In genomic region chr14:76958975-76959710, GRCh38 we compare ENCODE assay signal across 8 cellular contexts.
A peak's percentile ranks its signal among the peaks of the same experiment; 100 is the strongest.
DNase-seq lines count a peak whose midpoint lies in the region; ATAC-seq and TF ChIP-seq lines count a peak whose summit lies in the region.

No MANE protein-coding gene starts in this region.

- H3K4me3 Mint-ChIP-seq in CD8-positive, alpha-beta memory T cell = peak overlapping the region in 2 of 7 donors; percentile 6 to 41

- TF ChIP-seq CTCF in Panc1 (IDR thresholded peaks at IDR 0.05) (no peak), fibroblast of the aortic adventitia (IDR thresholded peaks at IDR 0.05; ENCODE audit: insufficient read depth, low read length) (no peak), suprapubic skin (IDR thresholded peaks at IDR 0.05) (no peak)

- peaks cover 0 to 1% (median 0%) of the 10 kb centered on the region in 3 donors for H3K36me3 Mint-ChIP-seq in CD8-positive, alpha-beta memory T cell

- no peak for TF ChIP-seq POLR2A in suprapubic skin (IDR thresholded peaks at IDR 0.05)

- H3K27ac Mint-ChIP-seq in CD8-positive, alpha-beta memory T cell = peak overlapping the region; percentile 78 to 99 (median 96)

- POLR2A ChIA-PET in CD8-positive, alpha-beta memory T cell (lab: Charles Lee) = no interaction called here
- POLR2A ChIA-PET in Panc1 (lab: Charles Lee) = interaction anchor here (0.6 kb wide), 1 partner anchor 74 kb away, joined by 5 read pairs; no protein-coding TSS in a partner anchor

- in situ Hi-C loops in Panc1 (cut with HindIII; ENCODE audit: low pct_unique_long_range_greater_than_20kb, low sequenced_read_pairs) = no loop called here

- H3K9me3 ChIP-seq in CD8-positive, alpha-beta memory T cell (ENCODE audit: low read length) = no peaks in the 10 kb centered on the region
- no peaks in the 10 kb centered on the region for H3K9me3 ChIP-seq in Panc1 (ENCODE audit: control insufficient read depth, insufficient read depth, low read depth, low read length)
- H3K9me3 ChIP-seq in suprapubic skin = no peaks in the 10 kb centered on the region

- no TSS peak for BruUV-seq in Panc1 (replicated peaks; lab: Mats Ljungman, UMichigan)

- H3K27me3 ChIP-seq in CD8-positive, alpha-beta memory T cell (ENCODE audit: insufficient read depth, low read length, poor library complexity, severe bottlenecking) = no peaks in the 10 kb centered on the region
- H3K27me3 ChIP-seq in Panc1 (ENCODE audit: control insufficient read depth, insufficient read depth, low read length) = no peaks in the 10 kb centered on the region
- no peaks in the 10 kb centered on the region for H3K27me3 ChIP-seq in suprapubic skin

- no peak overlapping the region for H3K27ac ChIP-seq in CD8-positive, alpha-beta memory T cell (ENCODE audit: low read depth, low read length)
- H3K27ac ChIP-seq in Panc1 (ENCODE audit: low read length) (peak overlapping the region; percentile 98), suprapubic skin (peak overlapping the region; percentile 36), substantia nigra (ENCODE audit: low read depth, low read length, poor library complexity, severe bottlenecking) (no peak overlapping the region)

- no peaks in the 10 kb centered on the region for H3K27me3 Mint-ChIP-seq in CD8-positive, alpha-beta memory T cell

- CTCF ChIA-PET in CD8-positive, alpha-beta memory T cell (lab: Charles Lee) = interaction anchor here (1.7 to 2.3 kb wide), 2 partner anchors 68 to 94 kb away, joined by 9 to 11 read pairs; no protein-coding TSS in a partner anchor
- CTCF ChIA-PET in Panc1 (lab: Charles Lee) = interaction anchor here (0.6 kb wide), 1 partner anchor 118 kb away, joined by 4 read pairs; no protein-coding TSS in a partner anchor

- no peak for DNase-seq in CD8-positive, alpha-beta memory T cell
- no peak for DNase-seq in Panc1 (ENCODE audit: low read depth, low spot score)
- peak; percentile 25 for DNase-seq in fibroblast of the aortic adventitia (ENCODE audit: low read depth)
- no peak for DNase-seq in suprapubic skin (ENCODE audit: low spot score in 2 of 2)
- no peak for DNase-seq in HT-29 (ENCODE audit: low spot score)
- DNase-seq in nucleus accumbens (lab: John Stamatoyannopoulos, UW) = no peak
- DNase-seq in substantia nigra (lab: John Stamatoyannopoulos, UW) = no peak

- no peak overlapping the region for H3K4me3 ChIP-seq in CD8-positive, alpha-beta memory T cell (ENCODE audit: low read length)
- H3K4me3 ChIP-seq in Panc1 (ENCODE audit: low read depth in 2 of 2, low read length in 2 of 2) = no peak overlapping the region
- H3K4me3 ChIP-seq in fibroblast of the aortic adventitia (ENCODE audit: low read depth, low read length) = no peak overlapping the region
- H3K4me3 ChIP-seq in suprapubic skin = no peak overlapping the region

- TF ChIP-seq EP300 in suprapubic skin (IDR thresholded peaks at IDR 0.05) = no peak

- WGBS in suprapubic skin = 81% methylated on average over 8 of the region's 8 CpGs

- ATAC-seq in GM21360 (IDR thresholded peaks at IDR 0.05; ENCODE audit: unreplicated experiment) = peak; percentile 17
- ATAC-seq in Panc1 = no peak; the same call in 1 of the 2 replicates

- no peaks in the 10 kb centered on the region for H3K9me3 Mint-ChIP-seq in CD8-positive, alpha-beta memory T cell

- no peaks in the 10 kb centered on the region for H3K36me3 ChIP-seq in CD8-positive, alpha-beta memory T cell (ENCODE audit: insufficient read depth, low read length)
- no peaks in the 10 kb centered on the region for H3K36me3 ChIP-seq in Panc1 (ENCODE audit: control insufficient read depth, insufficient read depth, low read length)
- H3K36me3 ChIP-seq in suprapubic skin = no peaks in the 10 kb centered on the region

- H3K4me1 ChIP-seq in CD8-positive, alpha-beta memory T cell (ENCODE audit: insufficient read depth, low read length) = peaks cover 65% of the 10 kb centered on the region
- H3K4me1 ChIP-seq in Panc1 (ENCODE audit: control insufficient read depth, insufficient read depth, low read length) (peaks cover 72% of the 10 kb centered on the region), suprapubic skin (peaks cover 70% of the 10 kb centered on the region)

- intact Hi-C loops in Panc1 (cut with micrococcal nuclease; ENCODE audit: unreplicated experiment) = loop anchor here (2.0 to 5.0 kb wide), 3 partner anchors 42 to 108 kb away; no protein-coding TSS in a partner anchor

- peaks cover 80 to 91% (median 91%) of the 10 kb centered on the region in 3 donors for H3K4me1 Mint-ChIP-seq in CD8-positive, alpha-beta memory T cell

Comparison
In these comparisons a context has a peak if more than half of its experiments do, and no peak if none do; other contexts are left out.
1. H3K27ac ChIP-seq: peak in Panc1 (single experiment) and suprapubic skin (single experiment); none in CD8-positive, alpha-beta memory T cell (single experiment) and substantia nigra (single experiment).